In genomic region chr13:40149611-40150283, GRCh38 we compare ENCODE assay signal across 10 cellular contexts.
A peak's percentile ranks its signal among the peaks of the same experiment; 100 is the strongest.
DNase-seq lines count a peak whose midpoint lies in the region; ATAC-seq and TF ChIP-seq lines count a peak whose summit lies in the region.
"Had no signal": no experiment of that assay in that cellular context is flagged by ENCODE, and none has a peak within 500 bp of the region (broad histone marks: within the 10 kb centered on the region; RNA-seq: fewer than 3 reads in every experiment).

No MANE protein-coding gene starts in this region.

- intact Hi-C loops in adrenal gland (cut with DNase I), result no loop called here
- intact Hi-C loops in right cardiac atrium (cut with DNase I), result no loop called here

- DNase-seq in H4 (ENCODE audit: low spot score) (peak; percentile 69), adrenal gland (peak in 6 of 7 donors; percentile 29 to 77 (median 57)), right cardiac atrium (peak in 1 of 3 donors; percentile 34), smooth muscle cell of the brain vasculature (ENCODE audit: low read depth, low spot score) (peak; percentile 35), dedifferentiated amniotic fluid mesenchymal stem cell (ENCODE audit: extremely low spot score) (no peak), GM19238 (ENCODE audit: insufficient read length, low spot score) (no peak)
- no peak for DNase-seq in effector CD4-positive, alpha-beta T cell
- DNase-seq: NCI-H1105 treated with DMSO at 0.1 percent for 48 hours had no signal

- ATAC-seq in right cardiac atrium (peak; percentile 82 to 88), HG03095 (IDR thresholded peaks at IDR 0.05; ENCODE audit: unreplicated experiment) (no peak)

- H3K27ac ChIP-seq in adrenal gland, result peak overlapping the region in 1 of 5 donors; percentile 19
- H3K27ac ChIP-seq in right cardiac atrium (ENCODE audit: low read length), result peak overlapping the region; percentile 66
- H3K27ac ChIP-seq: neutrophil had no signal

- no peak for TF ChIP-seq CTCF in adrenal gland (IDR thresholded peaks at IDR 0.05)

- H3K4me3 ChIP-seq in adrenal gland (no peak overlapping the region), right cardiac atrium (ENCODE audit: low read length) (no peak overlapping the region)

- WGBS in adrenal gland, 4 donors, result 51 to 58% (median 53%) methylated on average over 6 of the region's 6 CpGs
- WGBS in right cardiac atrium, result 36% methylated on average over 6 of the region's 6 CpGs

- H3K4me1 ChIP-seq in adrenal gland (replicated peaks in 1 of 2) (peaks cover 0 to 14% of the 10 kb centered on the region in 2 donors), right cardiac atrium (ENCODE audit: control insufficient read depth, insufficient read depth, low read length) (peaks cover 2% of the 10 kb centered on the region)

- no peaks in the 10 kb centered on the region for H3K36me3 ChIP-seq in adrenal gland (replicated peaks in 1 of 2)
- H3K36me3 ChIP-seq: neutrophil had no signal

- no peak for TF ChIP-seq POLR2A in adrenal gland (IDR thresholded peaks at IDR 0.05)

- H3K27me3 ChIP-seq in adrenal gland, result no peaks in the 10 kb centered on the region
- H3K27me3 ChIP-seq in right cardiac atrium (ENCODE audit: control insufficient read depth, insufficient read depth), result no peaks in the 10 kb centered on the region

- H3K9me3 ChIP-seq in adrenal gland (replicated peaks in 1 of 3) (no peaks in the 10 kb centered on the region), right cardiac atrium (ENCODE audit: control insufficient read depth, low read length) (no peaks in the 10 kb centered on the region)
- H3K9me3 ChIP-seq: neutrophil had no signal

Comparison
In these comparisons a context has a peak if more than half of its experiments do, and no peak if none do; other contexts are left out.
1. DNase-seq: peak in H4 (single experiment), adrenal gland (6 of 7) and smooth muscle cell of the brain vasculature (single experiment); none in dedifferentiated amniotic fluid mesenchymal stem cell (single experiment), GM19238 (single experiment) and effector CD4-positive, alpha-beta T cell (single experiment).